Comparison of ENCODE assay signal across 8 cellular contexts in genomic region chr9:133658442-133659431, GRCh38. TPM values are rescaled to one million over a fixed set of nuclear protein-coding genes. Genes with fewer than 3 reads are reported as not detected.
DNase-seq lines count a peak whose midpoint lies in the region; ATAC-seq and TF ChIP-seq lines count a peak whose summit lies in the region.

No MANE protein-coding gene starts in this region.

- no peak for TF ChIP-seq CTCF in nephron (IDR thresholded peaks at IDR 0.05; ENCODE audit: unreplicated experiment in 3 of 3)

- ATAC-seq in central memory CD8-positive, alpha-beta T cell (replicated peaks; ENCODE audit: extremely low read depth, poor library complexity, severe bottlenecking), result no peak
- no peak for ATAC-seq in GM21367 (IDR thresholded peaks at IDR 0.05; ENCODE audit: unreplicated experiment)
- ATAC-seq in GM21447 (IDR thresholded peaks at IDR 0.05; ENCODE audit: unreplicated experiment), result no peak
- no peak for ATAC-seq in GM21360 (IDR thresholded peaks at IDR 0.05; ENCODE audit: unreplicated experiment)

- peak overlapping the region; percentile 53 for H3K27ac Mint-ChIP-seq in central memory CD8-positive, alpha-beta T cell (ENCODE audit: low read depth)
- H3K27ac Mint-ChIP-seq in nephron, result no peak overlapping the region

- H3K4me3 Mint-ChIP-seq in central memory CD8-positive, alpha-beta T cell, result no peak overlapping the region
- peak overlapping the region; percentile 40 to 65 (median 58) for H3K4me3 Mint-ChIP-seq in nephron

- H3K4me1 Mint-ChIP-seq in central memory CD8-positive, alpha-beta T cell, result peaks cover 10% of the 10 kb centered on the region
- peaks cover 20% of the 10 kb centered on the region for H3K4me1 Mint-ChIP-seq in nephron

- peaks cover 69% of the 10 kb centered on the region for H3K27me3 Mint-ChIP-seq in central memory CD8-positive, alpha-beta T cell
- H3K27me3 Mint-ChIP-seq in nephron (ENCODE audit: low read depth), result peaks cover 74% of the 10 kb centered on the region

- DNase-seq in Daoy (ENCODE audit: low read depth), result peak; percentile 79
- DNase-seq in NCI-H1694 treated with DMSO at 0.1 percent for 48 hours (lab: John Stamatoyannopoulos, UW), result peak; percentile 68
- DNase-seq in central memory CD8-positive, alpha-beta T cell (ENCODE audit: low spot score in 2 of 2), result no peak
- no peak for DNase-seq in activated CD8-positive, alpha-beta memory T cell treated with anti-CD3 and anti-CD28 coated beads, Interleukin-2, amount 50 U/mL, for 48 hours

- H3K9me3 Mint-ChIP-seq in central memory CD8-positive, alpha-beta T cell, result no peaks in the 10 kb centered on the region
- H3K9me3 Mint-ChIP-seq in nephron, result no peaks in the 10 kb centered on the region

- no peaks in the 10 kb centered on the region for H3K36me3 Mint-ChIP-seq in central memory CD8-positive, alpha-beta T cell (ENCODE audit: insufficient read depth)
- no peaks in the 10 kb centered on the region for H3K36me3 Mint-ChIP-seq in nephron (ENCODE audit: low read depth)

RNA-seq across cellular contexts. Expression of gene DBH, which starts 22.6 kb away (rescaled TPM):
- not detected in 2 replicates for total RNA-seq in Daoy (2014; rRNA removed; shearing (Covaris generic))

RNA-seq across cellular contexts. Expression of gene FAM163B, which starts 49.5 kb away (rescaled TPM):
- total RNA-seq in Daoy (2014; rRNA removed; shearing (Covaris generic)), result not detected in 2 replicates

Comparison
In these comparisons a context has a peak if more than half of its experiments do, and no peak if none do; other contexts are left out.
1. DNase-seq: peak in Daoy (single experiment) and NCI-H1694 treated with DMSO at 0.1 percent for 48 hours (single experiment); none in central memory CD8-positive, alpha-beta T cell (0 of 2) and activated CD8-positive, alpha-beta memory T cell treated with anti-CD3 and anti-CD28 coated beads, Interleukin-2, amount 50 U/mL, for 48 hours (single experiment).